In the genomic region with DNA sequence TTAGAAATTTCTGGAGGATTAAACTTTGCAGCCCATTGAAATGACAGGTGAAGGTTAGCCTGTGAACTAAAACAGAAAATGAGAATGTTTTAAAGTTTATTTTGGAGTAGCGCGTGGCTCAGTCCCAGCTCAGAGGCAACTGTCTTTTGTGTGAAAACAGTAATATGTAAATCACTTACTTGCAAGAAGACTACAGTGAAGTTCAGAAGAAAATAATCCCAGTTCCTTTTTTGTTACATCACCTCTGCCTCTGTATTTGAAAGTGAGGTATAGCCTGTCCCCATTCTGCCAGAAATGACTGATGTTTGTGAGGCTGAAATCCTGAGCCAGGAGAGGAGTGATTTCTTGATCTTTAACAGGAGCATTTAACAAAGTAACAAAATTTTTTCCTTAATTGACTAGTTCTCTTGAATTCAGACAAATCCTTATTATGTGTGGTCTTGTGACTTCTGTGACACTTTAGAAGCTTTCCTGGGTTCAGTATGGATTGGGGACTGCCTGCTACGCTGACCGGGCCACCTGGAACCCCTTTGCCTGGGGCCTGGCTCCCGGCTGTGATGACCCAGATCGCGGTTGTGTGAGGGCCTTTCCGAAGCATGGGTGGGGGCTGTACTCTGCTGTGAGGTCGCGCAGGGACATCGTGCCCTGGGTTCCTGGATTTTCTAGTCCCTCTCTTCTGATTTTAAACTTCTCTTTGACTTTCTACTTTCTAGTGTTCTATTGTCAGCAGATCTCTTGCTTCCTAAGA, we compare ENCODE assay signal across 11 cellular contexts.
DNase-seq lines count a peak whose midpoint lies in the region; ATAC-seq lines count a peak whose summit lies in the region.
"Had no signal": no experiment of that assay in that cellular context is flagged by ENCODE, and none has a peak within 500 bp of the region (broad histone marks: within the 10 kb centered on the region; RNA-seq: fewer than 3 reads in every experiment).

No MANE protein-coding gene starts in this region.

- no peaks in the 10 kb centered on the region for H3K9me3 Mint-ChIP-seq in effector memory CD8-positive, alpha-beta T cell

- ATAC-seq in GM18870 (IDR thresholded peaks at IDR 0.05; ENCODE audit: unreplicated experiment), result peak; percentile 100
- ATAC-seq in GM21528 (IDR thresholded peaks at IDR 0.05; ENCODE audit: low FRiP score, unreplicated experiment), result peak; percentile 99
- peak; percentile 89 for ATAC-seq in HG03097 (IDR thresholded peaks at IDR 0.05; ENCODE audit: low FRiP score, unreplicated experiment)
- no peak for ATAC-seq in effector memory CD8-positive, alpha-beta T cell (replicated peaks)

- H3K27me3 Mint-ChIP-seq in effector memory CD8-positive, alpha-beta T cell, result no peaks in the 10 kb centered on the region

- H3K4me1 Mint-ChIP-seq in effector memory CD8-positive, alpha-beta T cell (ENCODE audit: low read depth in 2 of 2), result peaks cover 17 to 33% of the 10 kb centered on the region in 2 donors

- DNase-seq in effector memory CD8-positive, alpha-beta T cell, result no peak
- DNase-seq in NCI-H82 treated with DMSO at 0.1 percent for 48 hours (lab: John Stamatoyannopoulos, UW; ENCODE audit: unreplicated experiment) (no peak), SW 1271 (lab: John Stamatoyannopoulos, UW) (no peak), pons (ENCODE audit: low spot score) (no peak), NCI-H1930 (lab: John Stamatoyannopoulos, UW) (no peak)
- DNase-seq: activated CD4-positive, alpha-beta T cell treated with anti-CD3 and anti-CD28 coated beads for 1 hour; occipital lobe; PC-9 had no signal

- peak overlapping the region; percentile 3 to 77 for H3K27ac Mint-ChIP-seq in effector memory CD8-positive, alpha-beta T cell

- no peak overlapping the region for H3K4me3 Mint-ChIP-seq in effector memory CD8-positive, alpha-beta T cell

- H3K36me3 Mint-ChIP-seq in effector memory CD8-positive, alpha-beta T cell (ENCODE audit: insufficient read depth), result peaks cover 45% of the 10 kb centered on the region
